ENCODE assay signal across 8 cellular contexts in genomic region chr9:128421474-128422010, GRCh38. TPM values are rescaled to one million over a fixed set of nuclear protein-coding genes. Genes with fewer than 3 reads are reported as not detected.
DNase-seq lines count a peak whose midpoint lies in the region; ATAC-seq and TF ChIP-seq lines count a peak whose summit lies in the region.

No MANE protein-coding gene starts in this region.

- CTCF ChIA-PET in activated CD8-positive, alpha-beta T cell treated with anti-CD3 and anti-CD28 coated beads, Interleukin-2, amount 10 ng/mL, durations not matched to agents 7 days and 5 days (lab: Charles Lee), result interaction anchor here (0.8 to 2.7 kb wide), 7 partner anchors 8 to 126 kb away, joined by 3 to 37 read pairs (median 10); no protein-coding TSS in a partner anchor

- peaks cover 5 to 22% of the 10 kb centered on the region in 2 donors for H3K4me1 ChIP-seq in right atrium auricular region

- peaks cover 24% of the 10 kb centered on the region for H3K4me1 Mint-ChIP-seq in activated CD8-positive, alpha-beta T cell treated with anti-CD3 and anti-CD28 coated beads, Interleukin-2, amount 10 ng/mL, durations not matched to agents 7 days and 5 days (ENCODE audit: low read depth)
- H3K4me1 Mint-ChIP-seq in stimulated activated naive CD8-positive, alpha-beta T cell treated with anti-CD3 and anti-CD28 coated beads, Interleukin-15, Interleukin-2, amounts not matched to agents 100 ng/mL and 50 ng/mL, for 24 hours (ENCODE audit: low read depth), result peaks cover 14% of the 10 kb centered on the region

- POLR2A ChIA-PET in activated CD8-positive, alpha-beta T cell treated with anti-CD3 and anti-CD28 coated beads, Interleukin-2, amount 10 ng/mL, durations not matched to agents 7 days and 5 days (lab: Charles Lee), result interaction anchor here (1.1 kb wide), 1 partner anchor 131 kb away, joined by 3 read pairs; the partner anchor contains the start of gene SPTAN1

- H3K27me3 Mint-ChIP-seq in activated CD8-positive, alpha-beta T cell treated with anti-CD3 and anti-CD28 coated beads, Interleukin-2, amount 10 ng/mL, durations not matched to agents 7 days and 5 days (ENCODE audit: low read depth), result peaks cover 17% of the 10 kb centered on the region
- peaks cover 15% of the 10 kb centered on the region for H3K27me3 Mint-ChIP-seq in stimulated activated naive CD8-positive, alpha-beta T cell treated with anti-CD3 and anti-CD28 coated beads, Interleukin-15, Interleukin-2, amounts not matched to agents 100 ng/mL and 50 ng/mL, for 24 hours

- H3K4me3 Mint-ChIP-seq in activated CD8-positive, alpha-beta T cell treated with anti-CD3 and anti-CD28 coated beads, Interleukin-2, amount 10 ng/mL, durations not matched to agents 7 days and 5 days, result peak overlapping the region; percentile 59
- H3K4me3 Mint-ChIP-seq in stimulated activated naive CD8-positive, alpha-beta T cell treated with anti-CD3 and anti-CD28 coated beads, Interleukin-15, Interleukin-2, amounts not matched to agents 100 ng/mL and 50 ng/mL, for 24 hours, result peak overlapping the region; percentile 56

- H3K27ac ChIP-seq in right atrium auricular region, result peak overlapping the region; percentile 73 to 76
- H3K27ac ChIP-seq in caudate nucleus (ENCODE audit: low read depth, low read length), result no peak overlapping the region

- H3K27ac Mint-ChIP-seq in activated CD8-positive, alpha-beta T cell treated with anti-CD3 and anti-CD28 coated beads, Interleukin-2, amount 10 ng/mL, durations not matched to agents 7 days and 5 days, result no peak overlapping the region
- H3K27ac Mint-ChIP-seq in stimulated activated naive CD8-positive, alpha-beta T cell treated with anti-CD3 and anti-CD28 coated beads, Interleukin-15, Interleukin-2, amounts not matched to agents 100 ng/mL and 50 ng/mL, for 24 hours, result no peak overlapping the region

- no peaks in the 10 kb centered on the region for H3K27me3 ChIP-seq in right atrium auricular region

- no peaks in the 10 kb centered on the region for H3K36me3 Mint-ChIP-seq in activated CD8-positive, alpha-beta T cell treated with anti-CD3 and anti-CD28 coated beads, Interleukin-2, amount 10 ng/mL, durations not matched to agents 7 days and 5 days (ENCODE audit: low read depth)
- H3K36me3 Mint-ChIP-seq in stimulated activated naive CD8-positive, alpha-beta T cell treated with anti-CD3 and anti-CD28 coated beads, Interleukin-15, Interleukin-2, amounts not matched to agents 100 ng/mL and 50 ng/mL, for 24 hours (ENCODE audit: low read depth), result no peaks in the 10 kb centered on the region

- no peaks in the 10 kb centered on the region for H3K9me3 Mint-ChIP-seq in activated CD8-positive, alpha-beta T cell treated with anti-CD3 and anti-CD28 coated beads, Interleukin-2, amount 10 ng/mL, durations not matched to agents 7 days and 5 days (ENCODE audit: insufficient read depth)
- no peaks in the 10 kb centered on the region for H3K9me3 Mint-ChIP-seq in stimulated activated naive CD8-positive, alpha-beta T cell treated with anti-CD3 and anti-CD28 coated beads, Interleukin-15, Interleukin-2, amounts not matched to agents 100 ng/mL and 50 ng/mL, for 24 hours

- peak overlapping the region; percentile 75 to 94 for H3K4me3 ChIP-seq in right atrium auricular region

- TF ChIP-seq CTCF in right atrium auricular region (IDR thresholded peaks at IDR 0.05), result no peak

- peak; percentile 41 for DNase-seq in activated CD8-positive, alpha-beta T cell treated with anti-CD3 and anti-CD28 coated beads, Interleukin-2, amount 10 ng/mL, durations not matched to agents 7 days and 5 days
- DNase-seq in right atrium auricular region (ENCODE audit: low spot score), result no peak
- no peak for DNase-seq in NCI-H2107 treated with DMSO at 0.1 percent for 48 hours (lab: John Stamatoyannopoulos, UW; ENCODE audit: unreplicated experiment)
- no peak for DNase-seq in caudate nucleus (lab: John Stamatoyannopoulos, UW)

- H3K36me3 ChIP-seq in right atrium auricular region, result no peaks in the 10 kb centered on the region

- no peaks in the 10 kb centered on the region for H3K9me3 ChIP-seq in right atrium auricular region

- ATAC-seq in HG02678 (IDR thresholded peaks at IDR 0.05; ENCODE audit: unreplicated experiment) (peak; percentile 4), HG03521 (IDR thresholded peaks at IDR 0.05; ENCODE audit: unreplicated experiment) (no peak), HG03439 (IDR thresholded peaks at IDR 0.05; ENCODE audit: unreplicated experiment) (no peak)
- ATAC-seq in activated CD8-positive, alpha-beta T cell treated with anti-CD3 and anti-CD28 coated beads, Interleukin-2, amount 10 ng/mL, durations not matched to agents 7 days and 5 days, result no peak

RNA-seq across cellular contexts. Expression of gene CERCAM, which starts 0.9 kb away (rescaled TPM):
- 1 to 10 TPM; 3.9 to 4.2 TPM for total RNA-seq in activated CD8-positive, alpha-beta T cell treated with anti-CD3 and anti-CD28 coated beads, Interleukin-2, amount 10 ng/mL, durations not matched to agents 7 days and 5 days
- total RNA-seq in right atrium auricular region, result 10 to 100 TPM; 13.3 to 15.8 TPM

RNA-seq across cellular contexts. Expression of gene ODF2, which starts 34.3 kb away (rescaled TPM):
- 10 to 100 TPM; 77.5 to 82.8 TPM for total RNA-seq in activated CD8-positive, alpha-beta T cell treated with anti-CD3 and anti-CD28 coated beads, Interleukin-2, amount 10 ng/mL, durations not matched to agents 7 days and 5 days
- total RNA-seq in right atrium auricular region, result 10 to 100 TPM in 1 of 2 donors, 1 to 10 TPM in 1; 9.7 to 12.1 TPM

RNA-seq across cellular contexts. Expression of gene URM1, which starts 50.4 kb away (rescaled TPM):
- 10 to 100 TPM; 78.9 to 79.9 TPM for total RNA-seq in activated CD8-positive, alpha-beta T cell treated with anti-CD3 and anti-CD28 coated beads, Interleukin-2, amount 10 ng/mL, durations not matched to agents 7 days and 5 days
- total RNA-seq in right atrium auricular region, result 10 to 100 TPM; 34.0 to 37.3 TPM

Comparison
In these comparisons a context has a peak if more than half of its experiments do, and no peak if none do; other contexts are left out.
1. RNA of gene ODF2, which starts 34.3 kb away (total RNA-seq): 77.5 to 82.8 TPM in activated CD8-positive, alpha-beta T cell treated with anti-CD3 and anti-CD28 coated beads, Interleukin-2, amount 10 ng/mL, durations not matched to agents 7 days and 5 days; 9.7 to 12.1 TPM in right atrium auricular region; every median in the first group is over 4 times any median in the second.